Comparison of ENCODE assay signal across 15 cellular contexts in genomic region chr17:80970762-80971703, GRCh38. TPM values are rescaled to one million over a fixed set of nuclear protein-coding genes. Genes with fewer than 3 reads are reported as not detected.
DNase-seq lines count a peak whose midpoint lies in the region; ATAC-seq, FAIRE-seq and TF ChIP-seq lines count a peak whose summit lies in the region.
"Had no signal": no experiment of that assay in that cellular context is flagged by ENCODE, and none has a peak within 500 bp of the region (broad histone marks: within the 10 kb centered on the region; RNA-seq: fewer than 3 reads in every experiment).

No MANE protein-coding gene starts in this region.

- peaks cover 8% of the 10 kb centered on the region for H3K27me3 Mint-ChIP-seq in activated naive CD8-positive, alpha-beta T cell treated with anti-CD3 and anti-CD28 coated beads, Interleukin-2, amount 10 ng/mL, durations not matched to agents 7 days and 5 days
- H3K27me3 Mint-ChIP-seq in activated naive CD8-positive, alpha-beta T cell treated with anti-CD3 and anti-CD28 coated beads for 36 hours: no peaks in the 10 kb centered on the region
- peaks cover 2% of the 10 kb centered on the region for H3K27me3 Mint-ChIP-seq in memory B cell
- H3K27me3 Mint-ChIP-seq: stimulated activated naive CD8-positive, alpha-beta T cell treated with anti-CD3 and anti-CD28 coated beads, Interleukin-15, Interleukin-2, amounts not matched to agents 100 ng/mL and 50 ng/mL, for 24 hours had no signal

- H3K4me3 Mint-ChIP-seq in activated naive CD8-positive, alpha-beta T cell treated with anti-CD3 and anti-CD28 coated beads, Interleukin-2, amount 10 ng/mL, durations not matched to agents 7 days and 5 days: no peak overlapping the region
- no peak overlapping the region for H3K4me3 Mint-ChIP-seq in activated naive CD8-positive, alpha-beta T cell treated with anti-CD3 and anti-CD28 coated beads for 36 hours
- H3K4me3 Mint-ChIP-seq in memory B cell: no peak overlapping the region
- H3K4me3 Mint-ChIP-seq: stimulated activated naive CD8-positive, alpha-beta T cell treated with anti-CD3 and anti-CD28 coated beads, Interleukin-15, Interleukin-2, amounts not matched to agents 100 ng/mL and 50 ng/mL, for 24 hours had no signal

- no peak overlapping the region for H3K4me2 ChIP-seq in PC-9

- no peaks in the 10 kb centered on the region for H3K4me1 ChIP-seq in PC-9 (replicated peaks; ENCODE audit: insufficient read depth)

- no peaks in the 10 kb centered on the region for H3K79me2 ChIP-seq in PC-9 (ENCODE audit: low read depth)

- H3K27ac Mint-ChIP-seq in activated naive CD8-positive, alpha-beta T cell treated with anti-CD3 and anti-CD28 coated beads, Interleukin-2, amount 10 ng/mL, durations not matched to agents 7 days and 5 days: peak overlapping the region; percentile 84
- H3K27ac Mint-ChIP-seq in activated naive CD8-positive, alpha-beta T cell treated with anti-CD3 and anti-CD28 coated beads for 36 hours: no peak overlapping the region
- H3K27ac Mint-ChIP-seq in memory B cell: peak overlapping the region; percentile 80

- H3K27ac ChIP-seq in PC-9: no peak overlapping the region
- H3K27ac ChIP-seq: left lung had no signal

- no peaks in the 10 kb centered on the region for H3K36me3 Mint-ChIP-seq in activated naive CD8-positive, alpha-beta T cell treated with anti-CD3 and anti-CD28 coated beads, Interleukin-2, amount 10 ng/mL, durations not matched to agents 7 days and 5 days
- H3K36me3 Mint-ChIP-seq in activated naive CD8-positive, alpha-beta T cell treated with anti-CD3 and anti-CD28 coated beads for 36 hours: peaks cover 4% of the 10 kb centered on the region
- peaks cover 3% of the 10 kb centered on the region for H3K36me3 Mint-ChIP-seq in memory B cell

- FAIRE-seq in urothelium cell line (lab: Jason Lieb, UNC): peak; percentile 13
- FAIRE-seq: astrocyte, colon, D721Med had no signal

- no peaks in the 10 kb centered on the region for H3K27me3 ChIP-seq in PC-9 (ENCODE audit: insufficient read depth, low read depth)

- no peak overlapping the region for H3K4me3 ChIP-seq in PC-9
- H3K4me3 ChIP-seq: left lung had no signal

- intact Hi-C loops in PC-9 (cut with micrococcal nuclease; ENCODE audit: unreplicated experiment): loop anchor here (2.0 kb wide), 1 partner anchor 396 kb away; no protein-coding TSS in a partner anchor

- H4K20me1 ChIP-seq in PC-9 (ENCODE audit: insufficient read depth): no peaks in the 10 kb centered on the region

- TF ChIP-seq CTCF in PC-9 (conservative IDR thresholded peaks at IDR 0.05): peak; percentile 2; the same call in 1 of the 2 replicates

- no peak for DNase-seq in activated naive CD8-positive, alpha-beta T cell treated with anti-CD3 and anti-CD28 coated beads, Interleukin-2, amount 10 ng/mL, durations not matched to agents 7 days and 5 days
- DNase-seq in activated naive CD8-positive, alpha-beta T cell treated with anti-CD3 and anti-CD28 coated beads for 36 hours: no peak
- DNase-seq in PC-9 (no peak), memory B cell (ENCODE audit: low spot score in 2 of 2) (no peak), urothelium cell line (ENCODE audit: low spot score) (no peak), HCEC 1CT (no peak), glomerular visceral epithelial cell (ENCODE audit: extremely low spot score) (no peak), RPMI8226 (no peak)
- DNase-seq: foreskin melanocyte, MV-4-11 had no signal

- no TSS peak for BruUV-seq in PC-9 (replicated peaks; lab: Mats Ljungman, UMichigan)

- no peaks in the 10 kb centered on the region for H3K9me3 Mint-ChIP-seq in activated naive CD8-positive, alpha-beta T cell treated with anti-CD3 and anti-CD28 coated beads, Interleukin-2, amount 10 ng/mL, durations not matched to agents 7 days and 5 days
- H3K9me3 Mint-ChIP-seq in activated naive CD8-positive, alpha-beta T cell treated with anti-CD3 and anti-CD28 coated beads for 36 hours: no peaks in the 10 kb centered on the region
- H3K9me3 Mint-ChIP-seq in memory B cell: no peaks in the 10 kb centered on the region
- H3K9me3 Mint-ChIP-seq: stimulated activated naive CD8-positive, alpha-beta T cell treated with anti-CD3 and anti-CD28 coated beads, Interleukin-15, Interleukin-2, amounts not matched to agents 100 ng/mL and 50 ng/mL, for 24 hours had no signal

- no peaks in the 10 kb centered on the region for H3K36me3 ChIP-seq in PC-9 (ENCODE audit: low read depth)

- H2AFZ ChIP-seq in PC-9: no peak overlapping the region

- H3K9me3 ChIP-seq in PC-9 (ENCODE audit: insufficient read depth, low read depth): no peaks in the 10 kb centered on the region
- H3K9me3 ChIP-seq: left lung had no signal

- H3K9me2 ChIP-seq in PC-9 (ENCODE audit: insufficient read depth): no peaks in the 10 kb centered on the region

- ATAC-seq in activated naive CD8-positive, alpha-beta T cell treated with anti-CD3 and anti-CD28 coated beads, Interleukin-2, amount 10 ng/mL, durations not matched to agents 7 days and 5 days (ENCODE audit: low read depth): no peak
- ATAC-seq in memory B cell (ENCODE audit: low read depth): no peak

- peaks cover 4% of the 10 kb centered on the region for H3K4me1 Mint-ChIP-seq in activated naive CD8-positive, alpha-beta T cell treated with anti-CD3 and anti-CD28 coated beads, Interleukin-2, amount 10 ng/mL, durations not matched to agents 7 days and 5 days
- H3K4me1 Mint-ChIP-seq in activated naive CD8-positive, alpha-beta T cell treated with anti-CD3 and anti-CD28 coated beads for 36 hours: peaks cover 5% of the 10 kb centered on the region
- peaks cover 10% of the 10 kb centered on the region for H3K4me1 Mint-ChIP-seq in memory B cell

- CTCF ChIA-PET in PC-9 (lab: Charles Lee): no interaction called here

- POLR2A ChIA-PET in activated naive CD8-positive, alpha-beta T cell treated with anti-CD3 and anti-CD28 coated beads, Interleukin-2, amount 10 ng/mL, durations not matched to agents 7 days and 5 days (lab: Charles Lee): no interaction called here
- POLR2A ChIA-PET in PC-9 (lab: Charles Lee; ENCODE audit: unreplicated experiment): no interaction called here

- no peaks in the 10 kb centered on the region for H3F3A ChIP-seq in PC-9 (ENCODE audit: insufficient read depth, low read depth)

RNA-seq across cellular contexts. Expression of gene CHMP6, which starts 20.6 kb away (rescaled TPM):
- total RNA-seq in activated naive CD8-positive, alpha-beta T cell treated with anti-CD3 and anti-CD28 coated beads, Interleukin-2, amount 10 ng/mL, durations not matched to agents 7 days and 5 days: 10 to 100 TPM; 32.5 to 33.0 TPM
- total RNA-seq in activated naive CD8-positive, alpha-beta T cell treated with anti-CD3 and anti-CD28 coated beads for 36 hours: 10 to 100 TPM; 21.6 to 23.8 TPM
- 17.4 and 18.1 TPM in 2 replicates for total RNA-seq in PC-9 (2021)
